Comparison of ENCODE assay signal across 13 cellular contexts in the genomic region with DNA sequence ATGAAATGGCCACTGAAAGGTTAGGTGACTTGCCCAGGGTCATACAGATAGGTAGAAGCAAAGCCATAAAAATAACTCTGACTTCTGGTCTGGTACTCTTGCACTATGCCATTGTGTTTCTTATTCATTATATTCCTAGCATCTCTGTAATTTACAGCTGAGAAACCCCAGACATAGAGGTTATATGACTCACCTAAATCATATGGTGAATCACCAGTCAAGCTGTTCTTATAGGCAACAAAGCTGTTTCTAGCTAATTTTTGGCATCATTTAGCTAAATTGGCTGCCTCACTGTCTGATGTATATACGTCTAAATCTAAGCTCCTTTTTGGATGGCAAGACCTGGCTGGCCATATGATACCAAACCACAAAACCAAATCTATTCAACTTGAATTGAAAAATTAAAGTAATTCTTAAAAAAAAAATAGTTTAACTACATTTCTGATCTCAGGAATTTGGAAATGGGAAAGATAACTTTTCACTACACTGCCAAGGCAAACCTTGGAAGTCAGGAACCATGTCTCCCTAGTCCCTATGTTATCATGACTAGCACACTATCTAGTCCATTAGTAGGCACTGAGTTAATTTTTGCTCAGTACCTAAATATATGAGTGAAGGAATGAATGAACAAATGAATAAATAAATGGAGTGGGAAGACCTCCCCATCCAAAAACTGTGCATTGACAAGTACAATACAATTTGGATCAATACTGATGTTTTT. TPM values are rescaled to one million over a fixed set of nuclear protein-coding genes. Genes with fewer than 3 reads are reported as not detected.
DNase-seq lines count a peak whose midpoint lies in the region; ATAC-seq, FAIRE-seq and TF ChIP-seq lines count a peak whose summit lies in the region.
"Had no signal": no experiment of that assay in that cellular context is flagged by ENCODE, and none has a peak within 500 bp of the region (broad histone marks: within the 10 kb centered on the region; RNA-seq: fewer than 3 reads in every experiment).

No MANE protein-coding gene starts in this region.

- no peak overlapping the region for H3K4me3 ChIP-seq in A673 (ENCODE audit: low read depth, low read length, poor library complexity, severe bottlenecking)
- H3K4me3 ChIP-seq in fibroblast of pulmonary artery (replicated peaks; ENCODE audit: low read depth, low read length), result no peak overlapping the region
- H3K4me3 ChIP-seq: vagina had no signal

- H3K27ac ChIP-seq in A673 (ENCODE audit: low read depth, low read length, poor library complexity, severe bottlenecking), result no peak overlapping the region
- H3K27ac ChIP-seq: vagina had no signal

- CTCF ChIA-PET in A673 (lab: Charles Lee), result no interaction called here

- H3K4me1 ChIP-seq in A673 (ENCODE audit: insufficient read depth, low read length, poor library complexity, severe bottlenecking), result no peaks in the 10 kb centered on the region
- H3K4me1 ChIP-seq: vagina had no signal

- TF ChIP-seq CTCF in A673 (conservative IDR thresholded peaks at IDR 0.05; ENCODE audit: low read depth, low read length) (no peak), fibroblast of pulmonary artery (IDR thresholded peaks at IDR 0.05; ENCODE audit: low read length, missing control alignments) (no peak)

- no peak for FAIRE-seq in GM19239 (lab: Jason Lieb, UNC)

- no peaks in the 10 kb centered on the region for H3K9me3 ChIP-seq in A673 (ENCODE audit: low read depth, low read length, poor library complexity, severe bottlenecking)
- H3K9me3 ChIP-seq: vagina had no signal

- ATAC-seq in GM21423 (IDR thresholded peaks at IDR 0.05; ENCODE audit: unreplicated experiment), result no peak

- no TSS peak for BruUV-seq in A673 (replicated peaks; lab: Mats Ljungman, UMichigan)

- peak; percentile 19 for DNase-seq in A673 (ENCODE audit: low spot score)
- DNase-seq in GM04504 (ENCODE audit: low read depth), result peak; percentile 35
- DNase-seq in RPMI7951 (ENCODE audit: low read depth), result peak; percentile 62
- peak; percentile 60 for DNase-seq in fibroblast of pulmonary artery (ENCODE audit: low read depth)
- no peak for DNase-seq in GM19239 (ENCODE audit: insufficient read length, low spot score)
- no peak for DNase-seq in stimulated activated CD4-positive, alpha-beta T cell treated with anti-CD3 and anti-CD28 coated beads, Interleukin-12 subunit alpha, Interleukin-12 subunit beta, amount 100 ng/mL, for 4 hours
- no peak for DNase-seq in iPS-NIHi7 (ENCODE audit: extremely low spot score)
- DNase-seq: activated CD4-positive, alpha-beta memory T cell treated with anti-CD3 and anti-CD28 coated beads, Interleukin-2, amount 10 ng/mL, durations not matched to agents 7 days and 5 days; CD4-positive, alpha-beta T cell; mesendoderm; NCI-H774 had no signal

- intact Hi-C loops in A673 (cut with micrococcal nuclease; ENCODE audit: unreplicated experiment), result no loop called here

- POLR2A ChIA-PET in A673 (lab: Charles Lee; ENCODE audit: low non-redundant PET), result interaction anchor here (0.7 kb wide), 1 partner anchor 298 kb away, joined by 3 read pairs; no protein-coding TSS in a partner anchor

- H3K36me3 ChIP-seq in A673 (ENCODE audit: insufficient read depth, low read length, poor library complexity, severe bottlenecking), result no peaks in the 10 kb centered on the region
- H3K36me3 ChIP-seq: vagina had no signal

- H3K27me3 ChIP-seq in A673 (replicated peaks; ENCODE audit: insufficient read depth, low read depth, low read length, poor library complexity), result no peaks in the 10 kb centered on the region
- H3K27me3 ChIP-seq: vagina had no signal

RNA-seq across cellular contexts. Expression of gene STAG2, which starts 41.3 kb away (rescaled TPM):
- 117 and 119 TPM in 2 replicates for total RNA-seq in A673 (2021)
- total RNA-seq in RPMI7951 (2014; rRNA removed; shearing (Covaris generic)), result 53.1 and 58.0 TPM in 2 replicates

Comparison
In these comparisons a context has a peak if more than half of its experiments do, and no peak if none do; other contexts are left out.
1. DNase-seq: peak in A673 (single experiment), GM04504 (single experiment), RPMI7951 (single experiment) and fibroblast of pulmonary artery (single experiment); none in GM19239 (single experiment), stimulated activated CD4-positive, alpha-beta T cell treated with anti-CD3 and anti-CD28 coated beads, Interleukin-12 subunit alpha, Interleukin-12 subunit beta, amount 100 ng/mL, for 4 hours (single experiment) and iPS-NIHi7 (single experiment).